In genomic region chr4:153523941-153524386, GRCh38 we compare ENCODE assay signal across 10 cellular contexts. TPM values are rescaled to one million over a fixed set of nuclear protein-coding genes. Genes with fewer than 3 reads are reported as not detected.
DNase-seq lines count a peak whose midpoint lies in the region; ATAC-seq lines count a peak whose summit lies in the region.
"Had no signal": no experiment of that assay in that cellular context is flagged by ENCODE, and none has a peak within 500 bp of the region (broad histone marks: within the 10 kb centered on the region; RNA-seq: fewer than 3 reads in every experiment).

No MANE protein-coding gene starts in this region.

- no peak for DNase-seq in stimulated activated naive CD8-positive, alpha-beta T cell treated with anti-CD3 and anti-CD28 coated beads, Interleukin-15, Interleukin-2, amounts not matched to agents 100 U/mL and 50 U/mL, for 24 hours
- no peak for DNase-seq in activated T-helper 2 cell treated with anti-CD3 and anti-CD28 coated beads, Interferon-gamma antibody, Interleukin-2, Interleukin-4, amounts not matched to agents 10 μg/mL and 5 μg/mL and 100 μg/mL, durations not matched to agents 14 hours and 24 hours and 36 hours (ENCODE audit: low spot score)
- DNase-seq in iPS-NIHi7 (ENCODE audit: extremely low spot score), result peak; percentile 38
- no peak for DNase-seq in HPDE6-E6E7 (ENCODE audit: extremely low spot score)
- no peak for DNase-seq in NK-92 (lab: John Stamatoyannopoulos, UW; ENCODE audit: unreplicated experiment)
- DNase-seq: Calu3, right cardiac atrium had no signal

- H3K9me3 Mint-ChIP-seq in stimulated activated naive CD8-positive, alpha-beta T cell treated with anti-CD3 and anti-CD28 coated beads, Interleukin-15, Interleukin-2, amounts not matched to agents 100 ng/mL and 50 ng/mL, for 24 hours, result no peaks in the 10 kb centered on the region
- H3K9me3 Mint-ChIP-seq in activated T-helper 2 cell treated with anti-CD3 and anti-CD28 coated beads, Interferon-gamma antibody, Interleukin-2, Interleukin-4, amounts not matched to agents 10 μg/mL and 5 μg/mL and 100 μg/mL, durations not matched to agents 14 hours and 24 hours and 36 hours, result no peaks in the 10 kb centered on the region

- no peak for ATAC-seq in stimulated activated naive CD8-positive, alpha-beta T cell treated with anti-CD3 and anti-CD28 coated beads, Interleukin-15, Interleukin-2, amounts not matched to agents 100 U/mL and 50 U/mL, for 24 hours
- ATAC-seq in GM19328 (IDR thresholded peaks at IDR 0.05; ENCODE audit: unreplicated experiment), result no peak
- ATAC-seq in HG03196 (IDR thresholded peaks at IDR 0.05; ENCODE audit: unreplicated experiment), result no peak

- H3K27ac Mint-ChIP-seq in stimulated activated naive CD8-positive, alpha-beta T cell treated with anti-CD3 and anti-CD28 coated beads, Interleukin-15, Interleukin-2, amounts not matched to agents 100 ng/mL and 50 ng/mL, for 24 hours, result peak overlapping the region; percentile 98
- peak overlapping the region; percentile 98 for H3K27ac Mint-ChIP-seq in activated T-helper 2 cell treated with anti-CD3 and anti-CD28 coated beads, Interferon-gamma antibody, Interleukin-2, Interleukin-4, amounts not matched to agents 10 μg/mL and 5 μg/mL and 100 μg/mL, durations not matched to agents 14 hours and 24 hours and 36 hours

- H3K36me3 Mint-ChIP-seq in stimulated activated naive CD8-positive, alpha-beta T cell treated with anti-CD3 and anti-CD28 coated beads, Interleukin-15, Interleukin-2, amounts not matched to agents 100 ng/mL and 50 ng/mL, for 24 hours (ENCODE audit: low read depth), result peaks cover 45% of the 10 kb centered on the region
- H3K36me3 Mint-ChIP-seq in activated T-helper 2 cell treated with anti-CD3 and anti-CD28 coated beads, Interferon-gamma antibody, Interleukin-2, Interleukin-4, amounts not matched to agents 10 μg/mL and 5 μg/mL and 100 μg/mL, durations not matched to agents 14 hours and 24 hours and 36 hours (ENCODE audit: low read depth), result peaks cover 29% of the 10 kb centered on the region

- no peaks in the 10 kb centered on the region for H3K27me3 Mint-ChIP-seq in stimulated activated naive CD8-positive, alpha-beta T cell treated with anti-CD3 and anti-CD28 coated beads, Interleukin-15, Interleukin-2, amounts not matched to agents 100 ng/mL and 50 ng/mL, for 24 hours
- H3K27me3 Mint-ChIP-seq in activated T-helper 2 cell treated with anti-CD3 and anti-CD28 coated beads, Interferon-gamma antibody, Interleukin-2, Interleukin-4, amounts not matched to agents 10 μg/mL and 5 μg/mL and 100 μg/mL, durations not matched to agents 14 hours and 24 hours and 36 hours (ENCODE audit: low read depth), result no peaks in the 10 kb centered on the region

- H3K4me1 Mint-ChIP-seq in stimulated activated naive CD8-positive, alpha-beta T cell treated with anti-CD3 and anti-CD28 coated beads, Interleukin-15, Interleukin-2, amounts not matched to agents 100 ng/mL and 50 ng/mL, for 24 hours (ENCODE audit: low read depth), result peaks cover 100% of the 10 kb centered on the region
- H3K4me1 Mint-ChIP-seq in activated T-helper 2 cell treated with anti-CD3 and anti-CD28 coated beads, Interferon-gamma antibody, Interleukin-2, Interleukin-4, amounts not matched to agents 10 μg/mL and 5 μg/mL and 100 μg/mL, durations not matched to agents 14 hours and 24 hours and 36 hours (ENCODE audit: low read depth), result peaks cover 88% of the 10 kb centered on the region

- H3K4me3 Mint-ChIP-seq in stimulated activated naive CD8-positive, alpha-beta T cell treated with anti-CD3 and anti-CD28 coated beads, Interleukin-15, Interleukin-2, amounts not matched to agents 100 ng/mL and 50 ng/mL, for 24 hours, result peak overlapping the region; percentile 78
- peak overlapping the region; percentile 17 for H3K4me3 Mint-ChIP-seq in activated T-helper 2 cell treated with anti-CD3 and anti-CD28 coated beads, Interferon-gamma antibody, Interleukin-2, Interleukin-4, amounts not matched to agents 10 μg/mL and 5 μg/mL and 100 μg/mL, durations not matched to agents 14 hours and 24 hours and 36 hours (ENCODE audit: low read depth)

- intact Hi-C loops in activated T-helper 2 cell treated with anti-CD3 and anti-CD28 coated beads, Interferon-gamma antibody, Interleukin-2, Interleukin-4, amounts not matched to agents 10 μg/mL and 5 μg/mL and 100 μg/mL, durations not matched to agents 14 hours and 24 hours and 36 hours (cut with micrococcal nuclease), result loop anchor here (2.0 to 5.0 kb wide), 2 partner anchors 17 to 407 kb away; no protein-coding TSS in a partner anchor

RNA-seq across cellular contexts. Expression of gene TMEM131L, which starts 57.8 kb away (rescaled TPM):
- 28.1 and 29.7 TPM in 2 replicates for total RNA-seq in activated T-helper 2 cell treated with anti-CD3 and anti-CD28 coated beads, Interferon-gamma antibody, Interleukin-2, Interleukin-4, amounts not matched to agents 10 μg/mL and 5 μg/mL and 100 μg/mL, durations not matched to agents 14 hours and 24 hours and 36 hours
